ENCODE assay signal across 12 cellular contexts in the genomic region with DNA sequence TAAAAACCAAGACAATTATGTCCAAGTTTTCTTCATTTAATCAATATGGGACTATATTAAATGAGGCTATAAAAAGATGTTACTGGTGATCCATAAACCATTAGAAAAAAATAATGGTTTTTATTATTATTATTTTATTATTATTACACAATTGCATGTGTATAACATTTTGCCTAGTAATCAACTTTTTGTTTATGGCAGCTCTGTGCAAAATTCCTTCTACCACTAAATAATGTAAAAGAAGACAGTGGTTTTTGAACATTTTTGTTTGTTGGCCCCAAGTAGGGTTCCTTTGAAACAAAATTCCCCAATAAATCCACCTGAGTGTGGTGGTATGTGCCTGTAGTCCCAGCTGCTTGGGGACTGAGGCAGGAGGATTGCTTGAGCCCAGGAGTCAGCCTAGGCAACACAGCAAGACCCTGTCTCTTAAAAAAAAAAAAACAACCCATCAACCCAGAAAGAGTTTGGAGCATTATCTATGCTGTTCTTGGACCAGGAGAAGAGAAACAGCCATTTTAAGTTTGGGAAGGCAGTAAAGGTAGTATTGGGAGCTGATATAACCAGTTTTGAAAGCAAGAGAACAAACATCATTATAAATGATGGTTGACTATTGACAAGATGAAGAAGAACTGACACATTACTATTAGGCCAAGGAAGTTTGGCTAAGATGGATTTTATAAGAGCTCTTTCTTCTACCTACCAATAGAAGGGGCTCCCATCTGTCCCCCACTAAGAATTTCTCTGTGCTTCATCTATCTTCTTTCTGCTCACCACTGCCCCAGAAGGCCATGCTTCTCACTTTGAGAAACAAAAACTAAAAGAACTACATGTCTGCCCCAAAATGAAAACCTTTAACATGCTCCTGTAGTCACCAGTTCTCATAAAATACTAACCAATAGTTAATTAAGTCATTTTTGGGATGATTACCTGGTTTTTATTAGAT. TPM values are rescaled to one million over a fixed set of nuclear protein-coding genes. Genes with fewer than 3 reads are reported as not detected.
DNase-seq lines count a peak whose midpoint lies in the region; ATAC-seq, FAIRE-seq and TF ChIP-seq lines count a peak whose summit lies in the region.
"Had no signal": no experiment of that assay in that cellular context is flagged by ENCODE, and none has a peak within 500 bp of the region (broad histone marks: within the 10 kb centered on the region; RNA-seq: fewer than 3 reads in every experiment).

No MANE protein-coding gene starts in this region.

- peaks cover 19% of the 10 kb centered on the region for H3K36me3 Mint-ChIP-seq in activated naive CD4-positive, alpha-beta T cell treated with anti-CD3 and anti-CD28 coated beads, Interleukin-2, amount 10 ng/mL, durations not matched to agents 7 days and 5 days
- H3K36me3 Mint-ChIP-seq in IgD-negative memory B cell (peaks cover 6% of the 10 kb centered on the region), astrocyte (ENCODE audit: low read depth, unreplicated experiment) (no peaks in the 10 kb centered on the region)

- CTCF ChIA-PET in activated naive CD4-positive, alpha-beta T cell treated with anti-CD3 and anti-CD28 coated beads, Interleukin-2, amount 10 ng/mL, durations not matched to agents 7 days and 5 days (lab: Charles Lee): interaction anchor here (0.7 to 2.1 kb wide), 8 partner anchors 15 to 127 kb away, joined by 3 to 12 read pairs (median 3); no protein-coding TSS in a partner anchor

- peak overlapping the region; percentile 20 for H3K4me3 ChIP-seq in astrocyte (ENCODE audit: insufficient read depth, low read depth, low read length)
- H3K4me3 ChIP-seq in subcutaneous abdominal adipose tissue (ENCODE audit: low read depth in 1 of 5, low read length in 5 of 5): no peak overlapping the region
- no peak overlapping the region for H3K4me3 ChIP-seq in H7 (ENCODE audit: insufficient read depth, low read depth, low read length)

- H3K4me1 ChIP-seq in astrocyte (ENCODE audit: insufficient read depth, low read length) (peaks cover 18% of the 10 kb centered on the region), subcutaneous abdominal adipose tissue (ENCODE audit: control insufficient read depth in 5 of 5, insufficient read depth in 5 of 5, low read length in 5 of 5) (peaks cover 0 to 27% (median 0%) of the 10 kb centered on the region in 5 donors)

- no peak for TF ChIP-seq CTCF in astrocyte (IDR thresholded peaks at IDR 0.05; ENCODE audit: insufficient read depth, low read depth, low read length)

- no peak overlapping the region for H3K9ac ChIP-seq in astrocyte (ENCODE audit: low read length)
- H3K9ac ChIP-seq in subcutaneous abdominal adipose tissue (ENCODE audit: low read length in 5 of 5): peak overlapping the region in 1 of 5 donors; percentile 37

- peak; percentile 45 for DNase-seq in activated naive CD4-positive, alpha-beta T cell treated with anti-CD3 and anti-CD28 coated beads, Interleukin-2, amount 10 ng/mL, durations not matched to agents 7 days and 5 days
- DNase-seq in activated naive CD4-positive, alpha-beta T cell (lab: John Stamatoyannopoulos, UW): no peak
- no peak for DNase-seq in astrocyte (ENCODE audit: low read depth)
- DNase-seq in left cardiac atrium: no peak
- DNase-seq in COR-L47 (lab: John Stamatoyannopoulos, UW): no peak
- DNase-seq in H7: no peak
- DNase-seq: activated CD4-positive, alpha-beta T cell treated with anti-CD3 and anti-CD28 coated beads, Interleukin-2, amount 50 U/mL, for 48 hours; C1 segment of cervical spinal cord; NCI-H2107; posterior cingulate gyrus had no signal

- ATAC-seq in left cardiac atrium: no peak

- no peaks in the 10 kb centered on the region for H3K27me3 ChIP-seq in astrocyte (ENCODE audit: insufficient read depth, low read length)
- no peaks in the 10 kb centered on the region for H3K27me3 ChIP-seq in subcutaneous abdominal adipose tissue (ENCODE audit: control insufficient read depth in 5 of 5, insufficient read depth in 4 of 5, low read length in 5 of 5)
- H3K27me3 ChIP-seq in H7 (ENCODE audit: control insufficient read depth, insufficient read depth, low read length): no peaks in the 10 kb centered on the region

- H3K9me3 Mint-ChIP-seq in activated naive CD4-positive, alpha-beta T cell treated with anti-CD3 and anti-CD28 coated beads, Interleukin-2, amount 10 ng/mL, durations not matched to agents 7 days and 5 days: no peaks in the 10 kb centered on the region
- H3K9me3 Mint-ChIP-seq in IgD-negative memory B cell (no peaks in the 10 kb centered on the region), astrocyte (ENCODE audit: unreplicated experiment) (no peaks in the 10 kb centered on the region)

- no peaks in the 10 kb centered on the region for H3K27me3 Mint-ChIP-seq in activated naive CD4-positive, alpha-beta T cell treated with anti-CD3 and anti-CD28 coated beads, Interleukin-2, amount 10 ng/mL, durations not matched to agents 7 days and 5 days
- H3K27me3 Mint-ChIP-seq in IgD-negative memory B cell (no peaks in the 10 kb centered on the region), astrocyte (ENCODE audit: low read depth, unreplicated experiment) (no peaks in the 10 kb centered on the region)

- FAIRE-seq in astrocyte (lab: Jason Lieb, UNC): no peak

- H3K27ac ChIP-seq in astrocyte (ENCODE audit: low read depth, low read length) (no peak overlapping the region), subcutaneous abdominal adipose tissue (ENCODE audit: low read depth, low read length) (peak overlapping the region; percentile 60)

- no peaks in the 10 kb centered on the region for H3K9me3 ChIP-seq in astrocyte (ENCODE audit: insufficient read depth, low read depth, low read length)
- no peaks in the 10 kb centered on the region for H3K9me3 ChIP-seq in subcutaneous abdominal adipose tissue (ENCODE audit: control insufficient read depth in 5 of 5, low read length in 5 of 5)

- H3K4me2 ChIP-seq in astrocyte (ENCODE audit: low read length): peak overlapping the region; percentile 39

- peak overlapping the region; percentile 74 for H3K4me3 Mint-ChIP-seq in activated naive CD4-positive, alpha-beta T cell treated with anti-CD3 and anti-CD28 coated beads, Interleukin-2, amount 10 ng/mL, durations not matched to agents 7 days and 5 days
- H3K4me3 Mint-ChIP-seq in IgD-negative memory B cell (peak overlapping the region; percentile 91 to 95 (median 94)), astrocyte (ENCODE audit: unreplicated experiment) (peak overlapping the region; percentile 20)

- H2AFZ ChIP-seq in astrocyte (ENCODE audit: low read depth, low read length): no peak overlapping the region

- H3K4me1 Mint-ChIP-seq in activated naive CD4-positive, alpha-beta T cell treated with anti-CD3 and anti-CD28 coated beads, Interleukin-2, amount 10 ng/mL, durations not matched to agents 7 days and 5 days: peaks cover 60% of the 10 kb centered on the region
- H3K4me1 Mint-ChIP-seq in IgD-negative memory B cell: peaks cover 26 to 34% (median 28%) of the 10 kb centered on the region in 3 donors
- H3K4me1 Mint-ChIP-seq in astrocyte (ENCODE audit: low read depth, unreplicated experiment): peaks cover 8% of the 10 kb centered on the region

- H3K36me3 ChIP-seq in astrocyte (ENCODE audit: insufficient read depth, low read length): no peaks in the 10 kb centered on the region
- H3K36me3 ChIP-seq in subcutaneous abdominal adipose tissue (ENCODE audit: control insufficient read depth in 5 of 5, insufficient read depth in 5 of 5, low read length in 5 of 5): no peaks in the 10 kb centered on the region
- no peaks in the 10 kb centered on the region for H3K36me3 ChIP-seq in H7 (replicated peaks; ENCODE audit: control insufficient read depth, insufficient read depth, low read length)

- intact Hi-C loops in left cardiac atrium (cut with DNase I): no loop called here

- H4K20me1 ChIP-seq in astrocyte (ENCODE audit: insufficient read depth, low read length): no peaks in the 10 kb centered on the region

- H3K27ac Mint-ChIP-seq in activated naive CD4-positive, alpha-beta T cell treated with anti-CD3 and anti-CD28 coated beads, Interleukin-2, amount 10 ng/mL, durations not matched to agents 7 days and 5 days: peak overlapping the region; percentile 97
- H3K27ac Mint-ChIP-seq in IgD-negative memory B cell (peak overlapping the region; percentile 8 to 93 (median 86)), astrocyte (ENCODE audit: unreplicated experiment) (no peak overlapping the region)

- no peaks in the 10 kb centered on the region for H3K79me2 ChIP-seq in astrocyte (ENCODE audit: insufficient read depth, low read length)

RNA-seq across cellular contexts. Expression of gene TMEM156, which starts 2.2 kb away (rescaled TPM):
- polyA plus RNA-seq in IgD-negative memory B cell: 152 TPM
- total RNA-seq in astrocyte: 0.59 and 1.1 TPM in 2 replicates
- total RNA-seq in left cardiac atrium: under 1 TPM in 1 of 2 donors, not detected in 1; 0.47 TPM
- not detected in 2 replicates for total RNA-seq in H7 (2014; rRNA removed; shearing (Covaris generic))

RNA-seq across cellular contexts. Expression of gene KLHL5, which starts 32.0 kb away (rescaled TPM):
- polyA plus RNA-seq in IgD-negative memory B cell: 26.6 TPM
- total RNA-seq in astrocyte: 67.5 and 70.8 TPM in 2 replicates
- 10 to 100 TPM; 18.4 to 19.4 TPM for total RNA-seq in left cardiac atrium
- 16.5 and 20.4 TPM in 2 replicates for total RNA-seq in H7 (2014; rRNA removed; shearing (Covaris generic))

Comparison
In these comparisons a context has a peak if more than half of its experiments do, and no peak if none do; other contexts are left out.
1. H3K4me3 Mint-ChIP-seq: peak in every context shown above with its lines; median percentile 94 in IgD-negative memory B cell; 74 in activated naive CD4-positive, alpha-beta T cell treated with anti-CD3 and anti-CD28 coated beads, Interleukin-2, amount 10 ng/mL, durations not matched to agents 7 days and 5 days; 20 in astrocyte.